In genomic region chr1:183694035-183694434, GRCh38 we compare ENCODE assay signal across 1 cellular context.
TF ChIP-seq lines count a peak whose summit lies in the region.

No MANE protein-coding gene starts in this region.

TF ChIP-seq in IMR-90, 13 proteins besides CTCF, POLR2A, EP300 and RAD21 (continued from another document):
- TF ChIP-seq SMC3 (IDR thresholded peaks at IDR 0.05; ENCODE audit: low read depth, low read length) = no peak
- no peak for TF ChIP-seq CHD1 (IDR thresholded peaks at IDR 0.05; ENCODE audit: low read depth, low read length)
- no peak for TF ChIP-seq NFE2L2 (IDR thresholded peaks at IDR 0.05; ENCODE audit: low read depth, low read length)
- TF ChIP-seq USF2 (IDR thresholded peaks at IDR 0.05; ENCODE audit: low read depth, low read length) = no peak
- TF ChIP-seq FOS (IDR thresholded peaks at IDR 0.05; ENCODE audit: low read depth, low read length) = no peak
- no peak for TF ChIP-seq RFX5 (IDR thresholded peaks at IDR 0.05; ENCODE audit: low read depth, low read length)
- TF ChIP-seq CEBPB (IDR thresholded peaks at IDR 0.05; ENCODE audit: low read depth, low read length) = no peak
- TF ChIP-seq MXI1 (IDR thresholded peaks at IDR 0.05; ENCODE audit: borderline replicate concordance, low read depth, low read length) = no peak
